Comparison of ENCODE assay signal across 21 cellular contexts in the genomic region with DNA sequence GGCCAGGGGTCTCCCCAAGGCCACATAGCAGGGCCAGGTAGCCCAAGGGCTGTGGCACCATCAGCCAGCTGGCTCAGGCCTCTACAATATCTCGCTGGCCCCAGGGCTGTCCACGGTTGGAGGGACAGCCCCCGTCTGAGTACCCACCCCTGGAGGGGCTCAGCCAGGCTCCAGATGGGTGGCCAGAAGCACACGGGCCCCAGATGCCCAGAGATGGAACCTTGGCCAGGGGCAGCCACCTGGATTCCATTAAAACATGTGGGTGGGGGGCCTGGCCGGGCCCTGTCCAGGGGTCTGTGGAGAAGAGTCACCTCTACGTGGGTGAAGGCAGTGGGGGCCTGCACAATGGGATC. TPM values are rescaled to one million over a fixed set of nuclear protein-coding genes. Genes with fewer than 3 reads are reported as not detected.
DNase-seq lines count a peak whose midpoint lies in the region; ATAC-seq and TF ChIP-seq lines count a peak whose summit lies in the region.
"Had no signal": no experiment of that assay in that cellular context is flagged by ENCODE, and none has a peak within 500 bp of the region (broad histone marks: within the 10 kb centered on the region; RNA-seq: fewer than 3 reads in every experiment).

No MANE protein-coding gene starts in this region.

- 17% methylated on average over 4 of the region's 6 CpGs for WGBS in mammary epithelial cell (ENCODE audit: low coverage, missing lambda C conversion rate)
- WGBS in prostate gland = 59% methylated on average over 6 of the region's 6 CpGs
- WGBS in tibial nerve, 2 donors = 60 to 76% methylated on average over 4 to 5 of the region's 6 CpGs
- WGBS in mesendoderm (ENCODE audit: extremely low coverage, insufficient coverage, low lambda C conversion rate) = no CpG with 5 or more reads among the region's 6 CpGs

- H3K9me3 ChIP-seq in NT2/D1 (ENCODE audit: insufficient read depth, low read length) = no peaks in the 10 kb centered on the region
- H3K9me3 ChIP-seq in mammary epithelial cell (replicated peaks; ENCODE audit: insufficient read depth, low read length) = no peaks in the 10 kb centered on the region
- no peaks in the 10 kb centered on the region for H3K9me3 ChIP-seq in prostate gland
- no peaks in the 10 kb centered on the region for H3K9me3 ChIP-seq in tibial nerve
- H3K9me3 ChIP-seq: lower lobe of right lung, pancreas had no signal

- no peak for TF ChIP-seq CTCF in mammary epithelial cell (conservative IDR thresholded peaks at IDR 0.05 in 1 of 2, IDR thresholded peaks at IDR 0.05 in 1 of 2; ENCODE audit: extremely low read depth in 1 of 2, insufficient read depth in 1 of 2, low read depth in 1 of 2, low read length in 2 of 2)
- TF ChIP-seq CTCF in prostate gland (IDR thresholded peaks at IDR 0.05) = no peak
- no peak for TF ChIP-seq CTCF in tibial nerve (IDR thresholded peaks at IDR 0.05)

- in situ Hi-C loops in mammary epithelial cell (cut with MboI; ENCODE audit: low sequenced_read_pairs in 2 of 2) = no loop called here

- H3K4me2 ChIP-seq in mammary epithelial cell (ENCODE audit: insufficient read depth, low read depth, low read length) (no peak overlapping the region), mesendoderm (ENCODE audit: low read length) (no peak overlapping the region)

- H2BK120ac ChIP-seq in mesendoderm (ENCODE audit: low read depth, low read length) = no peak overlapping the region

- H3K4me1 ChIP-seq in NT2/D1 (ENCODE audit: insufficient read depth, insufficient read length) (peaks cover 15% of the 10 kb centered on the region), mammary epithelial cell (ENCODE audit: insufficient read depth, low read length) (peaks cover 25% of the 10 kb centered on the region), prostate gland (replicated peaks) (no peaks in the 10 kb centered on the region), tibial nerve (peaks cover 0 to 78% (median 57%) of the 10 kb centered on the region in 4 donors), mesendoderm (ENCODE audit: control insufficient read depth, low read depth, low read length) (no peaks in the 10 kb centered on the region)
- H3K4me1 ChIP-seq: pancreas had no signal

- no peak overlapping the region for H3K18ac ChIP-seq in mesendoderm (ENCODE audit: low read length)

- H4K8ac ChIP-seq in mesendoderm (ENCODE audit: low read depth, low read length) = no peak overlapping the region

- H3K79me2 ChIP-seq in mammary epithelial cell (ENCODE audit: insufficient read depth, low read length) (no peaks in the 10 kb centered on the region), mesendoderm (ENCODE audit: control insufficient read depth, insufficient read depth, low read length) (no peaks in the 10 kb centered on the region)

- BruUV-seq in mammary epithelial cell (replicated peaks; lab: Mats Ljungman, UMichigan) = no TSS peak

- no peak for ATAC-seq in HG03439 (IDR thresholded peaks at IDR 0.05; ENCODE audit: unreplicated experiment)
- ATAC-seq: lower lobe of right lung, natural killer cell had no signal

- H3K27me3 ChIP-seq in NT2/D1 (ENCODE audit: insufficient read depth, insufficient read length) (no peaks in the 10 kb centered on the region), mammary epithelial cell (ENCODE audit: insufficient read depth, low read length) (no peaks in the 10 kb centered on the region), prostate gland (replicated peaks; ENCODE audit: insufficient read depth) (no peaks in the 10 kb centered on the region), tibial nerve (no peaks in the 10 kb centered on the region), mesendoderm (ENCODE audit: insufficient read depth, low read length, poor library complexity) (no peaks in the 10 kb centered on the region)
- H3K27me3 ChIP-seq: pancreas had no signal

- H3K9ac ChIP-seq in NT2/D1 (ENCODE audit: insufficient read length, low read depth) (peak overlapping the region; percentile 21), mammary epithelial cell (ENCODE audit: insufficient read depth, low read length) (no peak overlapping the region), mesendoderm (ENCODE audit: low read length) (no peak overlapping the region)

- H3K4me3 ChIP-seq in NT2/D1 (ENCODE audit: insufficient read length, low read depth) = no peak overlapping the region
- no peak overlapping the region for H3K4me3 ChIP-seq in mammary epithelial cell (replicated peaks in 1 of 3; ENCODE audit: insufficient read depth in 1 of 3, low read depth in 2 of 3, low read length in 3 of 3)
- H3K4me3 ChIP-seq in prostate gland = no peak overlapping the region
- H3K4me3 ChIP-seq in tibial nerve = no peak overlapping the region
- H3K4me3 ChIP-seq in mesendoderm (ENCODE audit: low read length) = no peak overlapping the region
- H3K4me3 ChIP-seq: lower lobe of right lung, pancreas had no signal

- H3K79me1 ChIP-seq in mesendoderm (ENCODE audit: low read length) = no peaks in the 10 kb centered on the region

- no peak overlapping the region for H2BK5ac ChIP-seq in mesendoderm (ENCODE audit: low read length)

- no peak for DNase-seq in NT2/D1 (ENCODE audit: low read depth, low spot score)
- no peak for DNase-seq in mammary epithelial cell
- no peak for DNase-seq in prostate gland (ENCODE audit: low spot score)
- DNase-seq in tibial nerve (ENCODE audit: low spot score in 2 of 2) = no peak
- no peak for DNase-seq in mesendoderm
- DNase-seq in AG08396 (ENCODE audit: low spot score) = no peak
- DNase-seq: activated CD8-positive, alpha-beta memory T cell treated with anti-CD3 and anti-CD28 coated beads, Interleukin-2, amount 50 U/mL, for 48 hours; activated effector memory CD4-positive, alpha-beta T cell treated with Interleukin-2 at 50 U/mL for 16 hours; central memory CD4-positive, alpha-beta T cell; head of caudate nucleus; lower lobe of right lung; natural killer cell; NCI-H1048; NCI-H2081 treated with DMSO at 0.1 percent for 48 hours; NCI-H510A; SHP77; stimulated activated CD4-positive, alpha-beta T cell treated with anti-CD3 and anti-CD28 coated beads, Interleukin-12 subunit alpha, Interleukin-12 subunit beta, amount 100 ng/mL, for 4 hours; stimulated activated CD8-positive, alpha-beta memory T cell treated with anti-CD3 and anti-CD28 coated beads, Interleukin-4, amount 100 ng/mL, for 48 hours had no signal

- no peak overlapping the region for H3K56ac ChIP-seq in mesendoderm (ENCODE audit: low read length)

- no peak overlapping the region for H3K4ac ChIP-seq in mesendoderm (ENCODE audit: low read depth, low read length)

- H3K27ac ChIP-seq in mammary epithelial cell (ENCODE audit: insufficient read depth, low read depth, low read length) = peak overlapping the region; percentile 12
- peak overlapping the region; percentile 7 to 41 for H3K27ac ChIP-seq in prostate gland
- peak overlapping the region; percentile 71 to 96 (median 80) for H3K27ac ChIP-seq in tibial nerve
- H3K27ac ChIP-seq in mesendoderm (ENCODE audit: low read depth, low read length) = no peak overlapping the region
- H3K27ac ChIP-seq: lower lobe of right lung, pancreas had no signal

- TF ChIP-seq EP300 in tibial nerve (IDR thresholded peaks at IDR 0.05) = no peak

- H4K20me1 ChIP-seq in mammary epithelial cell (ENCODE audit: insufficient read depth, low read length) = no peaks in the 10 kb centered on the region

- no peak overlapping the region for H2AFZ ChIP-seq in mammary epithelial cell (ENCODE audit: low read depth, low read length)

- intact Hi-C loops in mammary epithelial cell (cut with micrococcal nuclease) = no loop called here
- intact Hi-C loops in prostate gland (cut with DNase I) = no loop called here

- H3K36me3 ChIP-seq in NT2/D1 (ENCODE audit: insufficient read depth, insufficient read length, low read length) = peaks cover 15% of the 10 kb centered on the region
- no peaks in the 10 kb centered on the region for H3K36me3 ChIP-seq in mammary epithelial cell (ENCODE audit: insufficient read depth, low read length)
- H3K36me3 ChIP-seq in prostate gland = no peaks in the 10 kb centered on the region
- peaks cover 0 to 7% (median 0%) of the 10 kb centered on the region in 3 donors for H3K36me3 ChIP-seq in tibial nerve
- no peaks in the 10 kb centered on the region for H3K36me3 ChIP-seq in mesendoderm (ENCODE audit: control insufficient read depth, insufficient read depth, low read length)
- H3K36me3 ChIP-seq: lower lobe of right lung, pancreas had no signal

- no peak overlapping the region for H2AK5ac ChIP-seq in mesendoderm (ENCODE audit: low read length)

- TF ChIP-seq POLR2A in prostate gland (IDR thresholded peaks at IDR 0.05) (no peak), tibial nerve (IDR thresholded peaks at IDR 0.05) (no peak)

- CTCF ChIA-PET in mammary epithelial cell (lab: Charles Lee; ENCODE audit: low non-redundant PET) = no interaction called here

- no peak overlapping the region for H4K5ac ChIP-seq in mesendoderm (ENCODE audit: low read length)

- no peak overlapping the region for H3K23ac ChIP-seq in mesendoderm (ENCODE audit: low read length)

- dilution Hi-C loops in mammary epithelial cell (cut with HindIII; ENCODE audit: low sequenced_read_pairs) = no loop called here

- H2BK15ac ChIP-seq in mesendoderm (replicated peaks; ENCODE audit: low read depth) = no peak overlapping the region

RNA-seq across cellular contexts. Expression of gene CSPG4, which starts 8.4 kb away (rescaled TPM):
- total RNA-seq in mammary epithelial cell (10 to 100 TPM in 1 of 2 donors, 1 to 10 TPM in 1; 3.6 to 28.5 TPM), prostate gland (10 to 100 TPM; 14.3 to 29.4 TPM), tibial nerve (100 to 1,000 TPM; 100 to 132 (median 115) TPM)
- polyA plus RNA-seq in mammary epithelial cell = 5.9 TPM
- 15.3 TPM for polyA minus RNA-seq in mammary epithelial cell
- 0.34 TPM for polyA plus RNA-seq in mesendoderm (2013, experiment 1 of 2)
- polyA plus RNA-seq in mesendoderm (2013, experiment 2 of 2) = 0.35 TPM
- total RNA-seq: T-helper 1 cell treated with Interleukin-12 subunit alpha and Interleukin-12 subunit beta and Interleukin-4 antibody, amounts not matched to agents 30 ng/mL and 1 ng/mL, for 36 hours had no signal

RNA-seq across cellular contexts. Expression of gene SNX33, which starts 56.5 kb away (rescaled TPM):
- total RNA-seq in mammary epithelial cell = 10 to 100 TPM; 28.2 to 41.4 TPM
- 24.0 TPM for polyA plus RNA-seq in mammary epithelial cell
- 50.4 TPM for polyA minus RNA-seq in mammary epithelial cell
- total RNA-seq in prostate gland = 10 to 100 TPM; 23.6 to 25.6 TPM
- total RNA-seq in tibial nerve = 10 to 100 TPM; 29.7 to 44.9 (median 31.1) TPM
- 10.5 TPM for polyA plus RNA-seq in mesendoderm (2013, experiment 1 of 2)
- 10.4 TPM for polyA plus RNA-seq in mesendoderm (2013, experiment 2 of 2)
